Comparison of ENCODE assay signal across 14 cellular contexts in the genomic region with DNA sequence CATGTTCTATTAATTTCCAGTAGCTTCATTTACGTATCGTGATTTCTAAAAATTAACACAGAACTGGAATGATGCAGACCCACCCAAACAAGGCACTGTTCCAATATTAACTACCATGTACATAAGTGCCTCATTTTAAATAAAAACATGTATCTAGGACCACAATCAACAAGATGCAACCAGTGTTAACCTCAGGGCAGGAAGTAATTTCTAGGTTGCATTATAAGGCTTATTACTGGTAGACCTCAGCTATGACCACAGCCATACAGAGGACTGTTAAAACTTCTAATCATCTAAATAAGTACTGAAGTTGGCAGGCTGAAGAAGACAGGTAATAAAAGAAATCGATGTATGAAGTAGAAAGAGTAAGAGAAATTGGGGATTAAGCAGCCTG.
DNase-seq lines count a peak whose midpoint lies in the region; ATAC-seq and TF ChIP-seq lines count a peak whose summit lies in the region.
"Had no signal": no experiment of that assay in that cellular context is flagged by ENCODE, and none has a peak within 500 bp of the region (broad histone marks: within the 10 kb centered on the region; RNA-seq: fewer than 3 reads in every experiment).

No MANE protein-coding gene starts in this region.

- ATAC-seq in CD8-positive, alpha-beta T cell = peak; percentile 36
- peak; percentile 58 for ATAC-seq in naive thymus-derived CD4-positive, alpha-beta T cell
- ATAC-seq in foreskin keratinocyte = no peak
- ATAC-seq in activated naive CD8-positive, alpha-beta T cell treated with anti-CD3 and anti-CD28 coated beads, Interleukin-2, amount 50 U/mL, for 24 hours = no peak
- ATAC-seq: HepG2 had no signal

- H3K9me3 ChIP-seq in CD8-positive, alpha-beta T cell (ENCODE audit: low read length) = no peaks in the 10 kb centered on the region
- H3K9me3 ChIP-seq in naive thymus-derived CD4-positive, alpha-beta T cell (ENCODE audit: control insufficient read depth in 2 of 3, low read length in 3 of 3) = no peaks in the 10 kb centered on the region

- H3K36me3 Mint-ChIP-seq in CD8-positive, alpha-beta T cell = peaks cover 89% of the 10 kb centered on the region
- peaks cover 18 to 79% (median 53%) of the 10 kb centered on the region in 5 donors for H3K36me3 Mint-ChIP-seq in naive thymus-derived CD4-positive, alpha-beta T cell
- H3K36me3 Mint-ChIP-seq in activated naive CD8-positive, alpha-beta T cell treated with anti-CD3 and anti-CD28 coated beads for 36 hours = peaks cover 24% of the 10 kb centered on the region
- peaks cover 28% of the 10 kb centered on the region for H3K36me3 Mint-ChIP-seq in activated naive CD8-positive, alpha-beta T cell treated with anti-CD3 and anti-CD28 coated beads, Interleukin-2, amount 50 U/mL, for 24 hours (ENCODE audit: low read depth)

- DNase-seq in CD8-positive, alpha-beta T cell = no peak
- DNase-seq in naive thymus-derived CD4-positive, alpha-beta T cell = no peak
- DNase-seq in substantia nigra (lab: John Stamatoyannopoulos, UW) (no peak), foreskin keratinocyte (no peak)
- DNase-seq in activated naive CD8-positive, alpha-beta T cell treated with anti-CD3 and anti-CD28 coated beads for 36 hours = no peak
- no peak for DNase-seq in activated naive CD8-positive, alpha-beta T cell treated with anti-CD3 and anti-CD28 coated beads, Interleukin-2, amount 50 U/mL, for 24 hours
- DNase-seq: ACHN; CD4-positive, CD25-positive, alpha-beta regulatory T cell; DMS79; GOT3 had no signal

- CTCF ChIA-PET in CD8-positive, alpha-beta T cell (lab: Charles Lee) = no interaction called here
- CTCF ChIA-PET in naive thymus-derived CD4-positive, alpha-beta T cell (lab: Charles Lee) = interaction anchor here (1.3 kb wide), 1 partner anchor 129 kb away, joined by 3 read pairs; no protein-coding TSS in a partner anchor

- H3K27ac Mint-ChIP-seq in CD8-positive, alpha-beta T cell = no peak overlapping the region
- H3K27ac Mint-ChIP-seq in naive thymus-derived CD4-positive, alpha-beta T cell = peak overlapping the region in 3 of 9 donors; percentile 9 to 46 (median 43)
- no peak overlapping the region for H3K27ac Mint-ChIP-seq in activated naive CD8-positive, alpha-beta T cell treated with anti-CD3 and anti-CD28 coated beads for 36 hours
- H3K27ac Mint-ChIP-seq in activated naive CD8-positive, alpha-beta T cell treated with anti-CD3 and anti-CD28 coated beads, Interleukin-2, amount 50 U/mL, for 24 hours = no peak overlapping the region
- H3K27ac Mint-ChIP-seq: CD4-positive, CD25-positive, alpha-beta regulatory T cell had no signal

- no peak for TF ChIP-seq CTCF in CD8-positive, alpha-beta T cell (IDR thresholded peaks at IDR 0.05)
- TF ChIP-seq CTCF in foreskin keratinocyte (conservative IDR thresholded peaks at IDR 0.05) = no peak

- H3K4me1 ChIP-seq in CD8-positive, alpha-beta T cell (ENCODE audit: insufficient read depth, low read length) = no peaks in the 10 kb centered on the region
- H3K4me1 ChIP-seq in naive thymus-derived CD4-positive, alpha-beta T cell (ENCODE audit: control insufficient read depth in 2 of 2, insufficient read depth in 2 of 2, low read length in 2 of 2) = peaks cover 0 to 8% of the 10 kb centered on the region in 2 donors
- H3K4me1 ChIP-seq in foreskin keratinocyte = no peaks in the 10 kb centered on the region
- H3K4me1 ChIP-seq: BLaER1 treated with 17β-estradiol and CSF1 and Interleukin-3, amounts not matched to agents 10 nM and 100 nM had no signal

- no peaks in the 10 kb centered on the region for H3K27me3 Mint-ChIP-seq in CD8-positive, alpha-beta T cell (ENCODE audit: low read depth)
- no peaks in the 10 kb centered on the region for H3K27me3 Mint-ChIP-seq in naive thymus-derived CD4-positive, alpha-beta T cell
- no peaks in the 10 kb centered on the region for H3K27me3 Mint-ChIP-seq in activated naive CD8-positive, alpha-beta T cell treated with anti-CD3 and anti-CD28 coated beads for 36 hours
- no peaks in the 10 kb centered on the region for H3K27me3 Mint-ChIP-seq in activated naive CD8-positive, alpha-beta T cell treated with anti-CD3 and anti-CD28 coated beads, Interleukin-2, amount 50 U/mL, for 24 hours
- H3K27me3 Mint-ChIP-seq: CD4-positive, CD25-positive, alpha-beta regulatory T cell had no signal

- POLR2A ChIA-PET in CD8-positive, alpha-beta T cell (lab: Charles Lee) = no interaction called here
- POLR2A ChIA-PET in naive thymus-derived CD4-positive, alpha-beta T cell (lab: Charles Lee) = no interaction called here

- H3K36me3 ChIP-seq in CD8-positive, alpha-beta T cell (ENCODE audit: insufficient read depth, low read length) = peaks cover 12% of the 10 kb centered on the region
- H3K36me3 ChIP-seq in naive thymus-derived CD4-positive, alpha-beta T cell (ENCODE audit: control insufficient read depth in 2 of 3, insufficient read depth in 3 of 3, low read length in 3 of 3) = peaks cover 0 to 94% (median 12%) of the 10 kb centered on the region in 3 experiments

- no peak overlapping the region for H3K4me3 Mint-ChIP-seq in CD8-positive, alpha-beta T cell
- no peak overlapping the region for H3K4me3 Mint-ChIP-seq in naive thymus-derived CD4-positive, alpha-beta T cell
- no peak overlapping the region for H3K4me3 Mint-ChIP-seq in activated naive CD8-positive, alpha-beta T cell treated with anti-CD3 and anti-CD28 coated beads for 36 hours
- no peak overlapping the region for H3K4me3 Mint-ChIP-seq in activated naive CD8-positive, alpha-beta T cell treated with anti-CD3 and anti-CD28 coated beads, Interleukin-2, amount 50 U/mL, for 24 hours
- H3K4me3 Mint-ChIP-seq: H9 had no signal

- H3K9me3 Mint-ChIP-seq in CD8-positive, alpha-beta T cell = peaks cover 3% of the 10 kb centered on the region
- peaks cover 0 to 3% (median 0%) of the 10 kb centered on the region in 11 donors for H3K9me3 Mint-ChIP-seq in naive thymus-derived CD4-positive, alpha-beta T cell
- H3K9me3 Mint-ChIP-seq in activated naive CD8-positive, alpha-beta T cell treated with anti-CD3 and anti-CD28 coated beads for 36 hours = no peaks in the 10 kb centered on the region
- H3K9me3 Mint-ChIP-seq in activated naive CD8-positive, alpha-beta T cell treated with anti-CD3 and anti-CD28 coated beads, Interleukin-2, amount 50 U/mL, for 24 hours = no peaks in the 10 kb centered on the region
- H3K9me3 Mint-ChIP-seq: H9 had no signal

- intact Hi-C loops in CD8-positive, alpha-beta T cell (cut with DNase I, micrococcal nuclease) = no loop called here
- intact Hi-C loops in naive thymus-derived CD4-positive, alpha-beta T cell (cut with micrococcal nuclease) = no loop called here

- H3K27ac ChIP-seq in CD8-positive, alpha-beta T cell (ENCODE audit: low read depth, low read length) = no peak overlapping the region
- peak overlapping the region; percentile 25 for H3K27ac ChIP-seq in angular gyrus (ENCODE audit: low read depth, low read length)
- H3K27ac ChIP-seq in naive thymus-derived CD4-positive, alpha-beta T cell (ENCODE audit: low read depth, low read length) = no peak overlapping the region
- peak overlapping the region; percentile 54 for H3K27ac ChIP-seq in substantia nigra (ENCODE audit: low read depth, low read length, poor library complexity, severe bottlenecking)
- no peak overlapping the region for H3K27ac ChIP-seq in foreskin keratinocyte
- H3K27ac ChIP-seq: BLaER1 treated with 17β-estradiol and CSF1 and Interleukin-3, amounts not matched to agents 10 nM and 100 nM had no signal

- H3K27me3 ChIP-seq in CD8-positive, alpha-beta T cell (ENCODE audit: insufficient read depth, low read length) = no peaks in the 10 kb centered on the region
- H3K27me3 ChIP-seq in naive thymus-derived CD4-positive, alpha-beta T cell (ENCODE audit: control insufficient read depth in 2 of 2, insufficient read depth in 2 of 2, low read length in 2 of 2) = no peaks in the 10 kb centered on the region
- no peaks in the 10 kb centered on the region for H3K27me3 ChIP-seq in foreskin keratinocyte
- H3K27me3 ChIP-seq: BLaER1 treated with 17β-estradiol and CSF1 and Interleukin-3, amounts not matched to agents 10 nM and 100 nM had no signal

- peaks cover 9% of the 10 kb centered on the region for H3K4me1 Mint-ChIP-seq in CD8-positive, alpha-beta T cell (ENCODE audit: low read depth)
- H3K4me1 Mint-ChIP-seq in naive thymus-derived CD4-positive, alpha-beta T cell = peaks cover 0 to 6% (median 3%) of the 10 kb centered on the region in 7 donors
- H3K4me1 Mint-ChIP-seq in activated naive CD8-positive, alpha-beta T cell treated with anti-CD3 and anti-CD28 coated beads for 36 hours = no peaks in the 10 kb centered on the region
- H3K4me1 Mint-ChIP-seq in activated naive CD8-positive, alpha-beta T cell treated with anti-CD3 and anti-CD28 coated beads, Interleukin-2, amount 50 U/mL, for 24 hours = peaks cover 2% of the 10 kb centered on the region
- H3K4me1 Mint-ChIP-seq: H9 had no signal

- no peak overlapping the region for H3K4me3 ChIP-seq in CD8-positive, alpha-beta T cell (ENCODE audit: low read depth, low read length)
- no peak overlapping the region for H3K4me3 ChIP-seq in naive thymus-derived CD4-positive, alpha-beta T cell (ENCODE audit: low read length)
- H3K4me3 ChIP-seq: BLaER1 treated with 17β-estradiol and CSF1 and Interleukin-3, amounts not matched to agents 10 nM and 100 nM had no signal

Comparison
In these comparisons a context has a peak if more than half of its experiments do, and no peak if none do; other contexts are left out.
1. ATAC-seq: peak in CD8-positive, alpha-beta T cell (single experiment) and naive thymus-derived CD4-positive, alpha-beta T cell (single experiment); none in foreskin keratinocyte (single experiment) and activated naive CD8-positive, alpha-beta T cell treated with anti-CD3 and anti-CD28 coated beads, Interleukin-2, amount 50 U/mL, for 24 hours (single experiment).
2. H3K27ac ChIP-seq: peak in angular gyrus (single experiment) and substantia nigra (single experiment); none in CD8-positive, alpha-beta T cell (single experiment), naive thymus-derived CD4-positive, alpha-beta T cell (single experiment) and foreskin keratinocyte (single experiment).